In genomic region chr1:155320252-155320651, GRCh38 we compare ENCODE assay signal across 1 cellular context.
TF ChIP-seq lines count a peak whose summit lies in the region.

No MANE protein-coding gene starts in this region.

TF ChIP-seq in K562, 482 proteins besides CTCF, POLR2A, EP300 and RAD21:
- TF ChIP-seq STAT5A (IDR thresholded peaks at IDR 0.05; ENCODE audit: borderline replicate concordance, low read length) (no peak), FOXJ3 (CRISPR knock-in tag; IDR thresholded peaks at IDR 0.05) (no peak), SMAD1 (IDR thresholded peaks at IDR 0.05; ENCODE audit: low read depth, low read length, partially characterized antibody) (no peak), ZNF140 (CRISPR knock-in tag; IDR thresholded peaks at IDR 0.05) (no peak), GATAD2A (IDR thresholded peaks at IDR 0.05) (no peak), NBN (IDR thresholded peaks at IDR 0.05; ENCODE audit: low read depth) (no peak)
